Comparison of ENCODE assay signal across 1 cellular context in the genomic region with DNA sequence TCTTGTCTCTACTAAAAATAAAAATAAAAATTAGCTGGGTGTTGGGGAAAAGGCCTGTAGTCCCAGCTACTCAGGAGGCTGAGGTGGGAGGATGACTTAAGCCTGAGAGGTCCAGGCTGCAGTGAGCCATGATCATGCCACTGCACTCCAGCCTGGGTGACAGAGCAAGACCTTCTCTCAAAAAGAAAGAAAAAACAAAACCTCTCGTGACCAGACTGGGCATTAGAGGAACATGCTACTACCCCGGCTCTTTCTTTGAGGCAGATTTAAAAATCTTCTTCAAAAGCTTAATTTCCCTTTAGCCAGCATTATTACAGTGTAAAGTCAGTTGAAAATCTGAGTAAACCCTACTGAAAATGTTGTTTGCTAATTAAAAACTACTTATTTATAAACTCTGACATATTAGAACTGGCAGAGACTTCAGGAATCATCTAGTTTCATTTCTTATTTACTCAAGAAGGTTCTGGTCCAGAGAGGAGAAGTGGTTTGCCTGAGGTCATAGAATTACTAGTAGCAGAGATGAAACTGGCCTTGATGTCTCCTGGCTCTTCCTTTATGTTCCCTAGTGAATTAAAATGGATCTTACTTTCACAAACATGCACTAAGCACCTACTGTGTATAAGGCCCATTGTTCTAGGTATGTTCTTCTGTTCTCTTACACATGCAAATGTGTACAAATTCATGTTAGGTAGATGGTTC.
TF ChIP-seq lines count a peak whose summit lies in the region.

No MANE protein-coding gene starts in this region.

TF ChIP-seq in HepG2, 621 proteins besides CTCF, POLR2A, EP300 and RAD21 (continued from another document):
- TF ChIP-seq, protein P1, sequence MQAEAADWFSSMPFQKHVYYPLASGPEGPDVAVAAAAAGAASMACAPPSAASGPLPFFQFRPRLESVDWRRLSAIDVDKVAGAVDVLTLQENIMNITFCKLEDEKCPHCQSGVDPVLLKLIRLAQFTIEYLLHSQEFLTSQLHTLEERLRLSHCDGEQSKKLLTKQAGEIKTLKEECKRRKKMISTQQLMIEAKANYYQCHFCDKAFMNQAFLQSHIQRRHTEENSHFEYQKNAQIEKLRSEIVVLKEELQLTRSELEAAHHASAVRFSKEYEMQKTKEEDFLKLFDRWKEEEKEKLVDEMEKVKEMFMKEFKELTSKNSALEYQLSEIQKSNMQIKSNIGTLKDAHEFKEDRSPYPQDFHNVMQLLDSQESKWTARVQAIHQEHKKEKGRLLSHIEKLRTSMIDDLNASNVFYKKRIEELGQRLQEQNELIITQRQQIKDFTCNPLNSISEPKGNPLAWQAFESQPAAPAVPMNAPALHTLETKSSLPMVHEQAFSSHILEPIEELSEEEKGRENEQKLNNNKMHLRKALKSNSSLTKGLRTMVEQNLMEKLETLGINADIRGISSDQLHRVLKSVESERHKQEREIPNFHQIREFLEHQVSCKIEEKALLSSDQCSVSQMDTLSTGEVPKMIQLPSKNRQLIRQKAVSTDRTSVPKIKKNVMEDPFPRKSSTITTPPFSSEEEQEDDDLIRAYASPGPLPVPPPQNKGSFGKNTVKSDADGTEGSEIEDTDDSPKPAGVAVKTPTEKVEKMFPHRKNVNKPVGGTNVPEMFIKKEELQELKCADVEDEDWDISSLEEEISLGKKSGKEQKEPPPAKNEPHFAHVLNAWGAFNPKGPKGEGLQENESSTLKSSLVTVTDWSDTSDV (CRISPR knock-in tag; IDR thresholded peaks at IDR 0.05) = no peak
- TF ChIP-seq, protein P2, sequence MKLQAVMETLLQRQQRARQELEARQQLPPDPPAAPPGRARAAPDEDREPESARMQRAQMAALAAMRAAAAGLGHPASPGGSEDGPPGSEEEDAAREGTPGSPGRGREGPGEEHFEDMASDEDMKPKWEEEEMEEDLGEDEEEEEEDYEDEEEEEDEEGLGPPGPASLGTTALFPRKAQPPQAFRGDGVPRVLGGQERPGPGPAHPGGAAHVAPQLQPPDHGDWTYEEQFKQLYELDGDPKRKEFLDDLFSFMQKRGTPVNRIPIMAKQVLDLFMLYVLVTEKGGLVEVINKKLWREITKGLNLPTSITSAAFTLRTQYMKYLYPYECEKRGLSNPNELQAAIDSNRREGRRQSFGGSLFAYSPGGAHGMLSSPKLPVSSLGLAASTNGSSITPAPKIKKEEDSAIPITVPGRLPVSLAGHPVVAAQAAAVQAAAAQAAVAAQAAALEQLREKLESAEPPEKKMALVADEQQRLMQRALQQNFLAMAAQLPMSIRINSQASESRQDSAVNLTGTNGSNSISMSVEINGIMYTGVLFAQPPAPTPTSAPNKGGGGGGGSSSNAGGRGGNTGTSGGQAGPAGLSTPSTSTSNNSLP (IDR thresholded peaks at IDR 0.05; ENCODE audit: low read depth, low read length) = no peak
- no peak for TF ChIP-seq ZNF138 (CRISPR knock-in tag; IDR thresholded peaks at IDR 0.05; ENCODE audit: low read depth)
- no peak for TF ChIP-seq ZSCAN9 (CRISPR knock-in tag; IDR thresholded peaks at IDR 0.05; ENCODE audit: borderline replicate concordance)
- TF ChIP-seq ZEB1 (IDR thresholded peaks at IDR 0.05; ENCODE audit: insufficient replicate concordance, low read depth) = no peak
- TF ChIP-seq GABPB1 (CRISPR knock-in tag; IDR thresholded peaks at IDR 0.05) = no peak
- TF ChIP-seq YEATS2 (CRISPR knock-in tag; IDR thresholded peaks at IDR 0.05; ENCODE audit: borderline replicate concordance) = no peak
- no peak for TF ChIP-seq YY1 (IDR thresholded peaks at IDR 0.05; ENCODE audit: insufficient read depth, insufficient replicate concordance, low read depth, low read length)
- TF ChIP-seq ZNF557 (CRISPR knock-in tag; IDR thresholded peaks at IDR 0.05) = no peak
TF ChIP-seq in HepG2: peak in this region for 0.
